8 cellular contexts compared by ENCODE assay signal in the genomic region with DNA sequence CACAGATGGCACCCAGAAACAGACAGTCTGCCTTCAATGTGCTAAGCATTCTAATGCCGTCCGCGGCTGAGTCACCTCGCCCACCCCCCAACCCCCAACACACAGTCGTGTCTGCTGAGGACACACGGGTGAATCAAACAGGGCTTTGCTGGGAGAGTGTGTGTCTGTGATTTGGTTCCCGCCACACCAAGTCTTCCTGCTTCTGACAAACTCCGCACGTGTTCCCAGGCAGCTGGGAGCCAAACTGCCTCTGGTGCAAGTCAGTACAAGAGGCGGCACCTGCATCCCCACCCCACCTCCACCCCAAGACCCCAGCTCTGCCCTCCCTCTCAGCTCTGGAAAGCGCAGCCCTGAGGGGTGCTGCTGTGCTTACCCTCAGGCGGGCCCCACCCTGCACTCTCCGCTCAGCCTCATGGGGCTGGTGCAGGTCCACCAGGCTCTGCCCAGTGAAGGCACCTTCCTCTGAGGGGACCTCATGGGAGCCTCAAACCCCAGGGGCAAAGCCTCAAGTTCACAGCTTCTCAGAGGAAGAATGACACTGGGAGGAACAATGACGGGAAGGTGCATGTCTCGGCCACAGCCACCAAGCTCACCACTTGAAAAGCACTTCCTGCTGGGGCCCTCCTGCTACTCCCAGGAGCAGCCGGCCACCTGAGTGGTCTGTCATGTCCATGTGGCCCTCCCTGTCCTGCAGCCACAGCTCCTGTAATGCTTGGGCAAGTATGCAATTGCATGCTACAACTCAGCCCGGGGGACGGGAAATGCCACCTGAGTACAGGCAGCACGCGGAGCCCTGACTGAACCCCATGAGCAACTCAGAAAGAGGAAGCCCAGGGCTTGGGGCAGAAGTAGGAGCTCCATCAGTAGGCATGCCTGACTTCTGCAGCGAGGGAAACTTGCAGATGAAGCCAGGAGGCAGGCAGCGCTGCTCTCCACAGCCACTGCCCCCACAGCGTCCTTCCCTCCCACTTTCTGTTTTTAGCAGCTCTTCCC. TPM values are rescaled to one million over a fixed set of nuclear protein-coding genes. Genes with fewer than 3 reads are reported as not detected.
DNase-seq lines count a peak whose midpoint lies in the region; ATAC-seq, FAIRE-seq and TF ChIP-seq lines count a peak whose summit lies in the region.

No MANE protein-coding gene starts in this region.

- H3K36me3 ChIP-seq in hepatocyte (replicated peaks; ENCODE audit: insufficient read depth, low read depth): no peaks in the 10 kb centered on the region

- 66% methylated on average over 23 of the region's 23 CpGs for WGBS in hepatocyte (ENCODE audit: low lambda C conversion rate, missing lambda C conversion rate)

- DNase-seq in GM18507 (ENCODE audit: extremely low spot score, insufficient read length, low read depth) (no peak), SIG-M5 (lab: John Stamatoyannopoulos, UW) (peak; percentile 53), hepatocyte (ENCODE audit: low spot score) (no peak), GOT3 (lab: John Stamatoyannopoulos, UW) (no peak), iPS-NIHi7 (ENCODE audit: extremely low spot score) (no peak), RKO (ENCODE audit: low spot score) (no peak)
- DNase-seq in activated naive CD4-positive, alpha-beta T cell treated with anti-CD3 and anti-CD28 coated beads, Interleukin-2, amount 50 U/mL, for 72 hours (ENCODE audit: low spot score in 2 of 2): peak; percentile 47 to 77
- peak; percentile 65 for DNase-seq in stimulated activated CD8-positive, alpha-beta memory T cell treated with anti-CD3 and anti-CD28 coated beads, Interleukin-4, amount 100 ng/mL, for 48 hours

- ATAC-seq in activated naive CD4-positive, alpha-beta T cell treated with anti-CD3 and anti-CD28 coated beads, Interleukin-2, amount 50 U/mL, for 72 hours: peak; percentile 26 to 32

- peaks cover 35% of the 10 kb centered on the region for H3K4me1 ChIP-seq in hepatocyte (ENCODE audit: insufficient read depth)

- TF ChIP-seq CTCF in hepatocyte (IDR thresholded peaks at IDR 0.05; ENCODE audit: poor library complexity): no peak

- peak; percentile 95 for FAIRE-seq in GM18507 (lab: Jason Lieb, UNC)

- no peak overlapping the region for H3K27ac ChIP-seq in hepatocyte

- H3K9me3 ChIP-seq in hepatocyte (ENCODE audit: low read depth): no peaks in the 10 kb centered on the region

- H2AFZ ChIP-seq in hepatocyte: no peak overlapping the region

- peaks cover 96% of the 10 kb centered on the region for H3K79me2 ChIP-seq in hepatocyte

- peaks cover 0 to 7% of the 10 kb centered on the region in 2 donors for H3K36me3 Mint-ChIP-seq in activated naive CD4-positive, alpha-beta T cell treated with anti-CD3 and anti-CD28 coated beads, Interleukin-2, amount 50 U/mL, for 72 hours

- no peaks in the 10 kb centered on the region for H3K9me3 Mint-ChIP-seq in activated naive CD4-positive, alpha-beta T cell treated with anti-CD3 and anti-CD28 coated beads, Interleukin-2, amount 50 U/mL, for 72 hours

- H4K20me1 ChIP-seq in hepatocyte (ENCODE audit: insufficient read depth, poor library complexity, severe bottlenecking): peaks cover 95% of the 10 kb centered on the region

- H3K27me3 ChIP-seq in hepatocyte: no peaks in the 10 kb centered on the region

- H3K4me3 ChIP-seq in hepatocyte: no peak overlapping the region

- peak overlapping the region; percentile 83 to 94 for H3K27ac Mint-ChIP-seq in activated naive CD4-positive, alpha-beta T cell treated with anti-CD3 and anti-CD28 coated beads, Interleukin-2, amount 50 U/mL, for 72 hours

- H3K9me2 ChIP-seq in hepatocyte (replicated peaks; ENCODE audit: insufficient read depth): no peaks in the 10 kb centered on the region

- peak overlapping the region; percentile 58 for H3K4me2 ChIP-seq in hepatocyte

RNA-seq across cellular contexts. Expression of a gene that starts 15.1 kb away (rescaled TPM):
- total RNA-seq in activated naive CD4-positive, alpha-beta T cell treated with anti-CD3 and anti-CD28 coated beads, Interleukin-2, amount 50 U/mL, for 72 hours: 10 to 100 TPM; 39.5 to 58.2 TPM
- total RNA-seq in hepatocyte: 32.0 and 38.3 TPM in 2 replicates
- 33.0 and 33.3 TPM in 2 replicates for polyA plus RNA-seq in hepatocyte

RNA-seq across cellular contexts. Expression of a gene that starts 40.7 kb away (rescaled TPM):
- 10 to 100 TPM; 24.1 TPM for total RNA-seq in activated naive CD4-positive, alpha-beta T cell treated with anti-CD3 and anti-CD28 coated beads, Interleukin-2, amount 50 U/mL, for 72 hours
- total RNA-seq in hepatocyte: 4.9 and 6.6 TPM in 2 replicates
- 7.8 and 8.0 TPM in 2 replicates for polyA plus RNA-seq in hepatocyte

RNA-seq across cellular contexts. Expression of a gene that starts 45.1 kb away (rescaled TPM):
- 100 to 1,000 TPM in 1 of 2 donors, 10 to 100 TPM in 1; 54.9 to 117 TPM for total RNA-seq in activated naive CD4-positive, alpha-beta T cell treated with anti-CD3 and anti-CD28 coated beads, Interleukin-2, amount 50 U/mL, for 72 hours
- total RNA-seq in hepatocyte: 6.1 and 7.8 TPM in 2 replicates
- 38.7 and 40.2 TPM in 2 replicates for polyA plus RNA-seq in hepatocyte

Comparison
In these comparisons a context has a peak if more than half of its experiments do, and no peak if none do; other contexts are left out.
1. DNase-seq: peak in SIG-M5 (single experiment), activated naive CD4-positive, alpha-beta T cell treated with anti-CD3 and anti-CD28 coated beads, Interleukin-2, amount 50 U/mL, for 72 hours (2 of 2) and stimulated activated CD8-positive, alpha-beta memory T cell treated with anti-CD3 and anti-CD28 coated beads, Interleukin-4, amount 100 ng/mL, for 48 hours (single experiment); none in GM18507 (single experiment), hepatocyte (single experiment), GOT3 (single experiment), iPS-NIHi7 (single experiment) and RKO (single experiment).